In genomic region chr10:17222329-17222728, GRCh38 we compare ENCODE assay signal across 12 cellular contexts.
"Had no signal": no experiment of that assay in that cellular context is flagged by ENCODE, and none has a peak within 500 bp of the region (broad histone marks: within the 10 kb centered on the region; RNA-seq: fewer than 3 reads in every experiment).

No MANE protein-coding gene starts in this region.

- H3K4me3 Mint-ChIP-seq: activated CD4-positive, alpha-beta memory T cell treated with anti-CD3 and anti-CD28 coated beads, Interleukin-2, amount 10 ng/mL, durations not matched to agents 7 days and 5 days; activated CD4-positive, alpha-beta T cell treated with anti-CD3 and anti-CD28 coated beads for 36 hours; natural killer cell; stimulated activated naive CD8-positive, alpha-beta T cell treated with anti-CD3 and anti-CD28 coated beads, Interleukin-15, Interleukin-2, amounts not matched to agents 100 ng/mL and 50 ng/mL, for 24 hours had no signal

- H3K27me3 ChIP-seq: foreskin keratinocyte, heart left ventricle had no signal

- H3K27ac ChIP-seq: foreskin keratinocyte, heart left ventricle had no signal

- H3K36me3 Mint-ChIP-seq: natural killer cell had no signal

- H3K9me3 Mint-ChIP-seq: natural killer cell; stimulated activated naive CD8-positive, alpha-beta T cell treated with anti-CD3 and anti-CD28 coated beads, Interleukin-15, Interleukin-2, amounts not matched to agents 100 ng/mL and 50 ng/mL, for 24 hours had no signal

- H3K36me3 ChIP-seq: heart left ventricle had no signal

- DNase-seq: activated CD4-positive, alpha-beta memory T cell treated with anti-CD3 and anti-CD28 coated beads, Interleukin-2, amount 10 ng/mL, durations not matched to agents 7 days and 5 days; activated CD4-positive, alpha-beta T cell treated with anti-CD3 and anti-CD28 coated beads for 36 hours; activated CD8-positive, alpha-beta memory T cell treated with anti-CD3 and anti-CD28 coated beads, Interleukin-2, amount 50 U/mL, for 48 hours; activated naive CD4-positive, alpha-beta T cell; aorta; foreskin keratinocyte; heart left ventricle; natural killer cell; stimulated activated CD4-positive, alpha-beta T cell treated with anti-CD3 and anti-CD28 coated beads, Interleukin-15, amount 100 ng/mL, for 24 hours; stimulated activated CD4-positive, alpha-beta T cell treated with anti-CD3 and anti-CD28 coated beads, Interleukin-4, amount 100 ng/mL, for 24 hours had no signal

- ATAC-seq: activated CD4-positive, alpha-beta T cell treated with anti-CD3 and anti-CD28 coated beads for 36 hours; foreskin keratinocyte; heart left ventricle; left lobe of liver; natural killer cell had no signal

- H3K27ac Mint-ChIP-seq: activated CD4-positive, alpha-beta memory T cell treated with anti-CD3 and anti-CD28 coated beads, Interleukin-2, amount 10 ng/mL, durations not matched to agents 7 days and 5 days; activated CD4-positive, alpha-beta T cell treated with anti-CD3 and anti-CD28 coated beads for 36 hours; stimulated activated naive CD8-positive, alpha-beta T cell treated with anti-CD3 and anti-CD28 coated beads, Interleukin-15, Interleukin-2, amounts not matched to agents 100 ng/mL and 50 ng/mL, for 24 hours had no signal

- H3K9me3 ChIP-seq: heart left ventricle had no signal

- H3K27me3 Mint-ChIP-seq: activated CD4-positive, alpha-beta memory T cell treated with anti-CD3 and anti-CD28 coated beads, Interleukin-2, amount 10 ng/mL, durations not matched to agents 7 days and 5 days; stimulated activated naive CD8-positive, alpha-beta T cell treated with anti-CD3 and anti-CD28 coated beads, Interleukin-15, Interleukin-2, amounts not matched to agents 100 ng/mL and 50 ng/mL, for 24 hours had no signal

- H3K4me3 ChIP-seq: heart left ventricle had no signal
